ENCODE assay signal across 1 cellular context in genomic region chr9:132004323-132004722, GRCh38.
TF ChIP-seq lines count a peak whose summit lies in the region.

No MANE protein-coding gene starts in this region.

TF ChIP-seq in H1, 55 proteins besides CTCF, POLR2A, EP300 and RAD21:
- no peak for TF ChIP-seq ATF2 (IDR thresholded peaks at IDR 0.05; ENCODE audit: low read length)
- no peak for TF ChIP-seq KDM4A (IDR thresholded peaks at IDR 0.05; ENCODE audit: low read depth, low read length, severe bottlenecking)
- no peak for TF ChIP-seq HDAC2 (IDR thresholded peaks at IDR 0.05; ENCODE audit: borderline replicate concordance in 1 of 2, low read depth in 2 of 2, low read length in 2 of 2)
- no peak for TF ChIP-seq ZNF274 (IDR thresholded peaks at IDR 0.05; ENCODE audit: borderline replicate concordance, extremely low read depth, low read length)
- TF ChIP-seq ATF3 (IDR thresholded peaks at IDR 0.05; ENCODE audit: insufficient read depth, low read depth, low read length): no peak
- TF ChIP-seq YY1 (IDR thresholded peaks at IDR 0.05; ENCODE audit: low read depth, low read length): no peak
- TF ChIP-seq SP4 (IDR thresholded peaks at IDR 0.05; ENCODE audit: low read length): no peak
- TF ChIP-seq CBX8 (IDR thresholded peaks at IDR 0.05; ENCODE audit: borderline replicate concordance, low read depth, low read length): no peak
